In genomic region chr19:36421749-36422481, GRCh38 we compare ENCODE assay signal across 11 cellular contexts. TPM values are rescaled to one million over a fixed set of nuclear protein-coding genes. Genes with fewer than 3 reads are reported as not detected.
DNase-seq lines count a peak whose midpoint lies in the region; ATAC-seq and TF ChIP-seq lines count a peak whose summit lies in the region.
"Had no signal": no experiment of that assay in that cellular context is flagged by ENCODE, and none has a peak within 500 bp of the region (broad histone marks: within the 10 kb centered on the region; RNA-seq: fewer than 3 reads in every experiment).

No MANE protein-coding gene starts in this region.

- no peaks in the 10 kb centered on the region for H3K9me2 ChIP-seq in Karpas-422 (replicated peaks; ENCODE audit: insufficient read depth, low read length)

- no peak for TF ChIP-seq EP300 in gastroesophageal sphincter (IDR thresholded peaks at IDR 0.05)

- peak overlapping the region; percentile 26 to 58 for H3K4me3 ChIP-seq in gastroesophageal sphincter
- H3K4me3 ChIP-seq in rectal smooth muscle tissue (ENCODE audit: low read length), result peak overlapping the region; percentile 54
- H3K4me3 ChIP-seq in Karpas-422 (ENCODE audit: low read length), result no peak overlapping the region

- CTCF ChIA-PET in WTC11 (lab: Charles Lee) (interaction anchor here (1.1 to 1.5 kb wide), 2 partner anchors 43 to 67 kb away, joined by 5 to 7 read pairs; partner anchors contain the start of genes ZFP14 and ZNF566), Calu3 (lab: Charles Lee) (no interaction called here)

- no TSS peak for BruUV-seq in Calu3 (replicated peaks; lab: Mats Ljungman, UMichigan)

- 22 to 35% methylated on average over 2 to 13 of the region's 33 CpGs for WGBS in gastroesophageal sphincter (ENCODE audit: low coverage in 1 of 2), 2 donors

- TF ChIP-seq POLR2A in gastroesophageal sphincter (IDR thresholded peaks at IDR 0.05), result no peak

- TF ChIP-seq CTCF in WTC11 (IDR thresholded peaks at IDR 0.05) (no peak), gastroesophageal sphincter (IDR thresholded peaks at IDR 0.05) (no peak), Calu3 (IDR thresholded peaks at IDR 0.05; ENCODE audit: unreplicated experiment) (no peak)

- H4K20me1 ChIP-seq in Karpas-422 (ENCODE audit: insufficient read depth, low read depth, low read length), result no peaks in the 10 kb centered on the region

- peaks cover 15% of the 10 kb centered on the region for H3K79me2 ChIP-seq in Karpas-422 (ENCODE audit: low read length)

- peaks cover 5% of the 10 kb centered on the region for H3K27me3 ChIP-seq in gastroesophageal sphincter
- H3K27me3 ChIP-seq in rectal smooth muscle tissue (ENCODE audit: control insufficient read depth, insufficient read depth, low read length), result no peaks in the 10 kb centered on the region
- no peaks in the 10 kb centered on the region for H3K27me3 ChIP-seq in Karpas-422 (ENCODE audit: low read length)
- H3K27me3 ChIP-seq: foreskin keratinocyte had no signal

- ATAC-seq in WTC11 (peak; percentile 9), gastroesophageal sphincter (no peak), GM19023 (IDR thresholded peaks at IDR 0.05; ENCODE audit: unreplicated experiment) (no peak)
- ATAC-seq: foreskin keratinocyte had no signal

- no peak overlapping the region for H2AFZ ChIP-seq in Karpas-422 (ENCODE audit: low read length)

- POLR2A ChIA-PET in WTC11 (lab: Charles Lee), result interaction anchor here (1.1 to 2.2 kb wide), 2 partner anchors 67 to 68 kb away, joined by 3 to 13 read pairs; partner anchors contain the start of gene ZNF566

- peaks cover 9% of the 10 kb centered on the region for H3K9me3 Mint-ChIP-seq in WTC11
- H3K9me3 Mint-ChIP-seq in Calu3 (ENCODE audit: low read depth, unreplicated experiment), result peaks cover 21% of the 10 kb centered on the region

- no peak overlapping the region for H3K9ac ChIP-seq in rectal smooth muscle tissue (ENCODE audit: low read length)
- no peak overlapping the region for H3K9ac ChIP-seq in Karpas-422 (ENCODE audit: low read length)

- H3K4me1 Mint-ChIP-seq in WTC11 (peaks cover 22% of the 10 kb centered on the region), Calu3 (ENCODE audit: low read depth, unreplicated experiment) (no peaks in the 10 kb centered on the region)

- H3K9me3 ChIP-seq in gastroesophageal sphincter, result peaks cover 0 to 9% (median 0%) of the 10 kb centered on the region in 3 donors
- peaks cover under 1% of the 10 kb centered on the region; the same call in 1 of the 2 replicates for H3K9me3 ChIP-seq in Karpas-422 (ENCODE audit: low read length)

- H3K36me3 ChIP-seq in gastroesophageal sphincter, result no peaks in the 10 kb centered on the region
- H3K36me3 ChIP-seq in rectal smooth muscle tissue (ENCODE audit: control insufficient read depth, insufficient read depth, low read length), result no peaks in the 10 kb centered on the region
- peaks cover 5% of the 10 kb centered on the region for H3K36me3 ChIP-seq in Karpas-422 (ENCODE audit: insufficient read depth, low read length)

- peaks cover 76% of the 10 kb centered on the region for H3K27me3 Mint-ChIP-seq in WTC11 (ENCODE audit: low read depth)
- no peaks in the 10 kb centered on the region for H3K27me3 Mint-ChIP-seq in Calu3 (ENCODE audit: unreplicated experiment)

- intact Hi-C loops in Calu3 (cut with micrococcal nuclease; ENCODE audit: unreplicated experiment), result no loop called here

- H3K4me1 ChIP-seq in gastroesophageal sphincter (peaks cover 0 to 27% (median 7%) of the 10 kb centered on the region in 3 donors), rectal smooth muscle tissue (ENCODE audit: control insufficient read depth, insufficient read depth, low read length) (peaks cover 8% of the 10 kb centered on the region), Karpas-422 (ENCODE audit: low read length) (peaks cover 15% of the 10 kb centered on the region)

- H3K27ac ChIP-seq in gastroesophageal sphincter (peak overlapping the region in 2 of 4 donors; percentile 70 to 78), rectal smooth muscle tissue (ENCODE audit: low read depth, low read length) (no peak overlapping the region), Karpas-422 (ENCODE audit: low read length) (no peak overlapping the region)
- H3K27ac ChIP-seq: foreskin keratinocyte had no signal

- H3K4me3 Mint-ChIP-seq in WTC11, result peak overlapping the region; percentile 75
- no peak overlapping the region for H3K4me3 Mint-ChIP-seq in Calu3 (ENCODE audit: low read depth, unreplicated experiment)

- H3K4me2 ChIP-seq in Karpas-422 (ENCODE audit: low read depth, low read length, poor library complexity, severe bottlenecking), result no peak overlapping the region

- H3K27ac Mint-ChIP-seq in WTC11 (no peak overlapping the region), Calu3 (ENCODE audit: unreplicated experiment) (no peak overlapping the region)

- peak; percentile 69 for DNase-seq in COLO668 (lab: John Stamatoyannopoulos, UW; ENCODE audit: unreplicated experiment)
- DNase-seq in WTC11 (ENCODE audit: low spot score), result no peak
- no peak for DNase-seq in Calu3
- no peak for DNase-seq in retina
- no peak for DNase-seq in Karpas-422
- DNase-seq: activated CD4-positive, alpha-beta T cell treated with anti-CD3 and anti-CD28 coated beads for 1 hour; NCI-H2081 treated with DMSO at 0.1 percent for 48 hours had no signal

- H3K36me3 Mint-ChIP-seq in WTC11 (no peaks in the 10 kb centered on the region), Calu3 (ENCODE audit: insufficient read depth, unreplicated experiment) (no peaks in the 10 kb centered on the region)

TF ChIP-seq in WTC11, 78 proteins besides CTCF, POLR2A, EP300 and RAD21 (continues in another document):
- TF ChIP-seq MAX (CRISPR knock-in tag; IDR thresholded peaks at IDR 0.05) (peak; percentile 54; the same call in 1 of the 2 replicates), IRF2 (CRISPR knock-in tag; IDR thresholded peaks at IDR 0.05; ENCODE audit: borderline replicate concordance, low read depth) (no peak), AFF4 (CRISPR knock-in tag; IDR thresholded peaks at IDR 0.05; ENCODE audit: borderline replicate concordance) (no peak), E2F1 (CRISPR knock-in tag; IDR thresholded peaks at IDR 0.05) (no peak), ZSCAN18 (CRISPR knock-in tag; IDR thresholded peaks at IDR 0.05) (no peak), CREM (CRISPR knock-in tag; IDR thresholded peaks at IDR 0.05) (peak; percentile 28; the same call in 1 of the 2 replicates), TEAD1 (CRISPR knock-in tag; IDR thresholded peaks at IDR 0.05) (peak; percentile 4; the same call in 1 of the 2 replicates)

RNA-seq across cellular contexts. Expression of gene ZFP82, which starts 3.5 kb away (rescaled TPM):
- total RNA-seq in WTC11 (2021), result 11.6 to 13.1 TPM (median 12.1 TPM) in 3 replicates
- 1 to 10 TPM; 5.9 to 8.0 (median 7.2) TPM for total RNA-seq in gastroesophageal sphincter
- total RNA-seq in Calu3 (2022), result not detected in 2 replicates
- 14.4 and 23.0 TPM in 2 replicates for total RNA-seq in Karpas-422 (2014; rRNA removed; shearing (Covaris generic); ENCODE audit: low replicate concordance)

RNA-seq across cellular contexts. Expression of gene ZFP14, which starts 42.9 kb away (rescaled TPM):
- total RNA-seq in WTC11 (2021) (7.9 to 9.6 TPM (median 8.5 TPM) in 3 replicates), gastroesophageal sphincter (10 to 100 TPM in 1 of 4 donors, 1 to 10 TPM in 3; 3.6 to 10.6 (median 4.1) TPM), Calu3 (2022) (4.6 and 4.8 TPM in 2 replicates)
- 8.1 and 8.4 TPM in 2 replicates for total RNA-seq in Karpas-422 (2014; rRNA removed; shearing (Covaris generic); ENCODE audit: low replicate concordance)
